In genomic region chr6:16563628-16564240, GRCh38 we compare ENCODE assay signal across 11 cellular contexts.
DNase-seq lines count a peak whose midpoint lies in the region; ATAC-seq, FAIRE-seq and TF ChIP-seq lines count a peak whose summit lies in the region.
"Had no signal": no experiment of that assay in that cellular context is flagged by ENCODE, and none has a peak within 500 bp of the region (broad histone marks: within the 10 kb centered on the region; RNA-seq: fewer than 3 reads in every experiment).

No MANE protein-coding gene starts in this region.

- TF ChIP-seq CTCF in HEK293 (tag by site-specific recombination; IDR thresholded peaks at IDR 0.05) (no peak), K562 (IDR thresholded peaks at IDR 0.05 in 2 of 3, conservative IDR thresholded peaks at IDR 0.05 in 1 of 3; ENCODE audit: insufficient read depth in 2 of 3, low read depth in 1 of 3, low read length in 3 of 3) (no peak), osteocyte (IDR thresholded peaks at IDR 0.05) (no peak), esophagus squamous epithelium (IDR thresholded peaks at IDR 0.05) (no peak)

- no peaks in the 10 kb centered on the region for H3K4me1 Mint-ChIP-seq in osteocyte (ENCODE audit: unreplicated experiment)

- no peaks in the 10 kb centered on the region for H4K20me1 ChIP-seq in K562 (replicated peaks; ENCODE audit: control insufficient read depth, insufficient read depth, low read length)

- ATAC-seq in K562, result no peak
- peak; percentile 85 for ATAC-seq in left lobe of liver

- no peak overlapping the region for H3K4me3 Mint-ChIP-seq in osteocyte (ENCODE audit: unreplicated experiment)
- H3K4me3 Mint-ChIP-seq: CD4-positive, CD25-positive, alpha-beta regulatory T cell had no signal

- peaks cover 12% of the 10 kb centered on the region for H3K4me1 ChIP-seq in HEK293 (ENCODE audit: control insufficient read depth, insufficient read depth, low read length)
- H3K4me1 ChIP-seq in K562 (replicated peaks in 1 of 2; ENCODE audit: control insufficient read depth in 2 of 2, insufficient read depth in 2 of 2, low read length in 2 of 2), result no peaks in the 10 kb centered on the region
- no peaks in the 10 kb centered on the region for H3K4me1 ChIP-seq in esophagus squamous epithelium

- POLR2A ChIA-PET in HEK293 (lab: Yijun Ruan, JAX), result no interaction called here
- POLR2A ChIA-PET in K562 (lab: Yijun Ruan, JAX), result no interaction called here

- in situ Hi-C loops in K562 (cut with MboI), result no loop called here

- H3K36me3 Mint-ChIP-seq in osteocyte (ENCODE audit: unreplicated experiment), result peaks cover 5% of the 10 kb centered on the region

- H3K4me3 ChIP-seq in HEK293 (ENCODE audit: low read depth, low read length) (no peak overlapping the region), K562 (no peak overlapping the region), esophagus squamous epithelium (no peak overlapping the region)
- H3K4me3 ChIP-seq: BLaER1 treated with 17β-estradiol and CSF1 and Interleukin-3, amounts not matched to agents 10 nM and 100 nM had no signal

- intact Hi-C loops in K562 (cut with micrococcal nuclease) (no loop called here), esophagus squamous epithelium (cut with DNase I) (no loop called here)

- DNase-seq in K562 (ENCODE audit: extremely low read depth in 1 of 4, low spot score in 3 of 4) (no peak), left lobe of liver (ENCODE audit: low spot score) (no peak), osteocyte (ENCODE audit: extremely low spot score, unreplicated experiment) (no peak), esophagus squamous epithelium (lab: John Stamatoyannopoulos, UW) (no peak), DMS114 treated with DMSO at 0.1 percent for 48 hours (lab: John Stamatoyannopoulos, UW; ENCODE audit: unreplicated experiment) (no peak), T1000 (lab: John Stamatoyannopoulos, UW) (no peak), nucleus accumbens (lab: John Stamatoyannopoulos, UW) (no peak)
- DNase-seq: CD4-positive, CD25-positive, alpha-beta regulatory T cell had no signal

- WGBS in K562 (ENCODE audit: insufficient coverage, low coverage, missing lambda C conversion rate), result under 1% methylated on average over 10 of the region's 10 CpGs
- WGBS in esophagus squamous epithelium, 2 donors, result 90 to 91% methylated on average over 10 of the region's 10 CpGs

- H3K9me1 ChIP-seq in K562 (ENCODE audit: control insufficient read depth, insufficient read depth, low read length), result no peaks in the 10 kb centered on the region

- H3K27ac ChIP-seq in HEK293 (ENCODE audit: extremely low read depth, low read depth, low read length), result no peak overlapping the region
- no peak overlapping the region for H3K27ac ChIP-seq in K562 (ENCODE audit: extremely low read depth, low read depth, low read length)
- no peak overlapping the region for H3K27ac ChIP-seq in esophagus squamous epithelium
- H3K27ac ChIP-seq: 22Rv1; BLaER1 treated with 17β-estradiol and CSF1 and Interleukin-3, amounts not matched to agents 10 nM and 100 nM had no signal

- H3K79me2 ChIP-seq in K562 (ENCODE audit: control insufficient read depth, insufficient read depth, low read length), result no peaks in the 10 kb centered on the region

- CTCF ChIA-PET in HEK293 (lab: Yijun Ruan, JAX), result interaction anchor here (0.6 kb wide), 1 partner anchor 541 kb away, joined by 3 read pairs; no protein-coding TSS in a partner anchor
- CTCF ChIA-PET in K562 (lab: Yijun Ruan, JAX; ENCODE audit: low intra/inter-chr PET ratio), result no interaction called here

- H3K9me3 Mint-ChIP-seq in osteocyte (ENCODE audit: unreplicated experiment), result no peaks in the 10 kb centered on the region
- H3K9me3 Mint-ChIP-seq: CD4-positive, CD25-positive, alpha-beta regulatory T cell had no signal

- no TSS peak for BruUV-seq in K562 (replicated peaks; lab: Mats Ljungman, UMichigan)

- no peaks in the 10 kb centered on the region for H3K27me3 Mint-ChIP-seq in osteocyte (ENCODE audit: unreplicated experiment)
- H3K27me3 Mint-ChIP-seq: CD4-positive, CD25-positive, alpha-beta regulatory T cell had no signal

- no peak overlapping the region for H3K9ac ChIP-seq in K562 (ENCODE audit: insufficient read depth in 1 of 2, low read depth in 2 of 2, low read length in 2 of 2)
- H3K9ac ChIP-seq: BLaER1 treated with 17β-estradiol and CSF1 and Interleukin-3, amounts not matched to agents 10 nM and 100 nM had no signal

- no peaks in the 10 kb centered on the region for H3K36me3 ChIP-seq in HEK293 (ENCODE audit: control insufficient read depth in 2 of 2, insufficient read depth in 1 of 2, low read length in 2 of 2)
- no peaks in the 10 kb centered on the region for H3K36me3 ChIP-seq in K562 (ENCODE audit: control insufficient read depth, insufficient read depth, low read length)
- H3K36me3 ChIP-seq in esophagus squamous epithelium, result peaks cover 0 to 11% (median 0%) of the 10 kb centered on the region in 3 donors

- FAIRE-seq in K562 (lab: Jason Lieb, UNC), result no peak

- no peaks in the 10 kb centered on the region for H3K9me3 ChIP-seq in HEK293 (ENCODE audit: control insufficient read depth, insufficient read depth, low read depth, low read length)
- H3K9me3 ChIP-seq in K562 (replicated peaks; ENCODE audit: control insufficient read depth, insufficient read depth, low read depth, low read length), result no peaks in the 10 kb centered on the region
- H3K9me3 ChIP-seq in esophagus squamous epithelium, result no peaks in the 10 kb centered on the region
- H3K9me3 ChIP-seq: BLaER1 treated with 17β-estradiol and CSF1 and Interleukin-3, amounts not matched to agents 10 nM and 100 nM had no signal

- peaks cover 0 to 4% of the 10 kb centered on the region in 2 experiments; a peak in 2 of 5 replicates for H3K27me3 ChIP-seq in K562 (ENCODE audit: control insufficient read depth in 2 of 2, insufficient read depth in 2 of 2, low read length in 2 of 2)
- H3K27me3 ChIP-seq in esophagus squamous epithelium, result no peaks in the 10 kb centered on the region
- H3K27me3 ChIP-seq: BLaER1 treated with 17β-estradiol and CSF1 and Interleukin-3, amounts not matched to agents 10 nM and 100 nM had no signal

- H3K27ac Mint-ChIP-seq in osteocyte (ENCODE audit: unreplicated experiment), result peak overlapping the region; percentile 50

- no peak overlapping the region for H3K4me2 ChIP-seq in K562 (ENCODE audit: insufficient read depth, low read length)

- TF ChIP-seq POLR2A in K562 (conservative IDR thresholded peaks at IDR 0.05) (no peak), esophagus squamous epithelium (IDR thresholded peaks at IDR 0.05) (no peak)

- H2AFZ ChIP-seq in K562 (ENCODE audit: low read depth, low read length), result no peak overlapping the region

- TF ChIP-seq RAD21 in K562 (CRISPR knock-in tag; conservative IDR thresholded peaks at IDR 0.05 in 1 of 2, IDR thresholded peaks at IDR 0.05 in 1 of 2), result no peak

- TF ChIP-seq EP300 in K562 (IDR thresholded peaks at IDR 0.05; ENCODE audit: low read length), result no peak

TF ChIP-seq in HEK293, 187 proteins besides CTCF, POLR2A, EP300 and RAD21:
- no peak for TF ChIP-seq TCF7L2 (IDR thresholded peaks at IDR 0.05; ENCODE audit: borderline replicate concordance, low read depth, low read length)
- 0 out of 2 replicates have a peak, but pooled peaks have one; percentile 26 for TF ChIP-seq SCRT2 (tag by site-specific recombination; IDR thresholded peaks at IDR 0.05)

TF ChIP-seq in K562, 482 proteins besides CTCF, POLR2A, EP300 and RAD21 (continues in another document):
- no peak for TF ChIP-seq PCBP2 (IDR thresholded peaks at IDR 0.05; ENCODE audit: low read depth, low read length, poor library complexity, severe bottlenecking)
- TF ChIP-seq CEBPG (CRISPR knock-in tag; IDR thresholded peaks at IDR 0.05), result no peak
- peak; percentile 48 to 63 for TF ChIP-seq CEBPG (tag; conservative IDR thresholded peaks at IDR 0.05 in 1 of 2, IDR thresholded peaks at IDR 0.05 in 1 of 2)
- TF ChIP-seq MITF (IDR thresholded peaks at IDR 0.05), result no peak
